Comparison of ENCODE assay signal across 15 cellular contexts in the genomic region with DNA sequence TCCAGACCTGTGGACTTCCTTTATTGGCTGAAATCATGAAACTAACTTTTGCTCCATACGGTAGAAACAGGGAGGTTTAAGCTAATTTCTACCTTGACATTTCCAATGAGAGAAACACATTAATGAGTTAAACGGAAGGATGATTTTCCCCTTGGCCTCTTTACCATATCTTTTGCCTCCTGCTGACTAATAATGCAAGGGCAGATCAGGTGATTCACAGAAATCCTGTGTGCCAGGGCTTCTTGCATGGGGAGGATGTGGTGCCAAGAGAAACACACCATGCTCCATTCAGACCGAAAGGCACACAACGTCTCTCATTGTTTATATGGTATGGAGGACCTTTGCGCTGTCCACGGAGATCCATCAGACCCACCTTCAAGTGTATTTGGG. TPM values are rescaled to one million over a fixed set of nuclear protein-coding genes. Genes with fewer than 3 reads are reported as not detected.
DNase-seq lines count a peak whose midpoint lies in the region; ATAC-seq, FAIRE-seq and TF ChIP-seq lines count a peak whose summit lies in the region.
"Had no signal": no experiment of that assay in that cellular context is flagged by ENCODE, and none has a peak within 500 bp of the region (broad histone marks: within the 10 kb centered on the region; RNA-seq: fewer than 3 reads in every experiment).

No MANE protein-coding gene starts in this region.

- no peak for TF ChIP-seq EP300 in suprapubic skin (IDR thresholded peaks at IDR 0.05)

- TF ChIP-seq CTCF in keratinocyte (optimal IDR thresholded peaks at IDR 0.05 in 1 of 3, IDR thresholded peaks at IDR 0.05 in 1 of 3, conservative IDR thresholded peaks at IDR 0.05 in 1 of 3; ENCODE audit: extremely low read depth in 1 of 3, insufficient read depth in 2 of 3, low read length in 3 of 3) (no peak), suprapubic skin (IDR thresholded peaks at IDR 0.05) (no peak)

- H3K27ac ChIP-seq in keratinocyte (ENCODE audit: control insufficient read depth, insufficient read depth, low read length), result no peak overlapping the region
- peak overlapping the region; percentile 51 for H3K27ac ChIP-seq in suprapubic skin
- H3K27ac ChIP-seq: cardiac muscle cell, right lobe of liver had no signal

- no peak overlapping the region for H3K9ac ChIP-seq in keratinocyte (ENCODE audit: control insufficient read depth, extremely low read depth, insufficient read depth, low read length)

- peaks cover 5% of the 10 kb centered on the region for H3K9me3 Mint-ChIP-seq in activated naive CD4-positive, alpha-beta T cell treated with anti-CD3 and anti-CD28 coated beads for 36 hours
- no peaks in the 10 kb centered on the region for H3K9me3 Mint-ChIP-seq in activated naive CD4-positive, alpha-beta T cell treated with anti-CD3 and anti-CD28 coated beads, Interleukin-2, amount 10 ng/mL, durations not matched to agents 7 days and 5 days

- H3K4me1 ChIP-seq in keratinocyte (ENCODE audit: control insufficient read depth, extremely low read depth, insufficient read depth, low read length) (peaks cover 6% of the 10 kb centered on the region), suprapubic skin (peaks cover 23% of the 10 kb centered on the region)
- H3K4me1 ChIP-seq: right lobe of liver had no signal

- WGBS in suprapubic skin, result 57% methylated on average over 6 of the region's 6 CpGs

- DNase-seq in LHCN-M2 (ENCODE audit: low read depth) (peak; percentile 28), astrocyte of the hippocampus (ENCODE audit: low read depth, low spot score) (peak; percentile 67), keratinocyte (ENCODE audit: low read depth, low spot score) (no peak), suprapubic skin (ENCODE audit: low spot score in 2 of 2) (no peak)
- DNase-seq in activated naive CD4-positive, alpha-beta T cell treated with anti-CD3 and anti-CD28 coated beads for 36 hours, result no peak
- no peak for DNase-seq in activated naive CD4-positive, alpha-beta T cell treated with anti-CD3 and anti-CD28 coated beads, Interleukin-2, amount 10 ng/mL, durations not matched to agents 7 days and 5 days
- DNase-seq: activated T-cell treated with anti-CD3 and anti-CD28 coated beads, Interleukin-2, amount 50 U/mL, for 1 hour; foreskin melanocyte; right lobe of liver had no signal

- CTCF ChIA-PET in activated naive CD4-positive, alpha-beta T cell treated with anti-CD3 and anti-CD28 coated beads for 36 hours (lab: Charles Lee), result no interaction called here
- CTCF ChIA-PET in activated naive CD4-positive, alpha-beta T cell treated with anti-CD3 and anti-CD28 coated beads, Interleukin-2, amount 10 ng/mL, durations not matched to agents 7 days and 5 days (lab: Charles Lee), result no interaction called here

- no peak overlapping the region for H3K27ac Mint-ChIP-seq in activated naive CD4-positive, alpha-beta T cell treated with anti-CD3 and anti-CD28 coated beads for 36 hours
- H3K27ac Mint-ChIP-seq in activated naive CD4-positive, alpha-beta T cell treated with anti-CD3 and anti-CD28 coated beads, Interleukin-2, amount 10 ng/mL, durations not matched to agents 7 days and 5 days, result no peak overlapping the region

- H3K79me2 ChIP-seq in keratinocyte (ENCODE audit: control insufficient read depth, insufficient read depth, low read length), result no peaks in the 10 kb centered on the region

- no peak overlapping the region for H2AFZ ChIP-seq in keratinocyte (ENCODE audit: control insufficient read depth, low read length)

- no peaks in the 10 kb centered on the region for H3K27me3 Mint-ChIP-seq in activated naive CD4-positive, alpha-beta T cell treated with anti-CD3 and anti-CD28 coated beads for 36 hours (ENCODE audit: low read depth)
- H3K27me3 Mint-ChIP-seq in activated naive CD4-positive, alpha-beta T cell treated with anti-CD3 and anti-CD28 coated beads, Interleukin-2, amount 10 ng/mL, durations not matched to agents 7 days and 5 days, result no peaks in the 10 kb centered on the region

- H3K4me3 ChIP-seq in keratinocyte (ENCODE audit: control insufficient read depth in 2 of 3, extremely low read depth in 1 of 3, insufficient read depth in 2 of 3, low read depth in 1 of 3, low read length in 3 of 3) (no peak overlapping the region), suprapubic skin (no peak overlapping the region)
- H3K4me3 ChIP-seq: cardiac muscle cell, lung, right lobe of liver had no signal

- ATAC-seq in GM18511 (IDR thresholded peaks at IDR 0.05; ENCODE audit: unreplicated experiment), result no peak

- no peak overlapping the region for H3K4me3 Mint-ChIP-seq in activated naive CD4-positive, alpha-beta T cell treated with anti-CD3 and anti-CD28 coated beads for 36 hours
- H3K4me3 Mint-ChIP-seq in activated naive CD4-positive, alpha-beta T cell treated with anti-CD3 and anti-CD28 coated beads, Interleukin-2, amount 10 ng/mL, durations not matched to agents 7 days and 5 days, result no peak overlapping the region

- dilution Hi-C loops in keratinocyte (cut with MboI; ENCODE audit: extremely low pct_ligation_motif_present, low sequenced_read_pairs), result no loop called here

- no peaks in the 10 kb centered on the region for H3K36me3 Mint-ChIP-seq in activated naive CD4-positive, alpha-beta T cell treated with anti-CD3 and anti-CD28 coated beads for 36 hours (ENCODE audit: low read depth)
- H3K36me3 Mint-ChIP-seq in activated naive CD4-positive, alpha-beta T cell treated with anti-CD3 and anti-CD28 coated beads, Interleukin-2, amount 10 ng/mL, durations not matched to agents 7 days and 5 days, result no peaks in the 10 kb centered on the region

- intact Hi-C loops in activated naive CD4-positive, alpha-beta T cell treated with anti-CD3 and anti-CD28 coated beads for 36 hours (cut with micrococcal nuclease), result no loop called here

- TF ChIP-seq POLR2A in suprapubic skin (IDR thresholded peaks at IDR 0.05), result no peak

- no peaks in the 10 kb centered on the region for H3K4me1 Mint-ChIP-seq in activated naive CD4-positive, alpha-beta T cell treated with anti-CD3 and anti-CD28 coated beads for 36 hours (ENCODE audit: low read depth)
- no peaks in the 10 kb centered on the region for H3K4me1 Mint-ChIP-seq in activated naive CD4-positive, alpha-beta T cell treated with anti-CD3 and anti-CD28 coated beads, Interleukin-2, amount 10 ng/mL, durations not matched to agents 7 days and 5 days

- H3K9me3 ChIP-seq in keratinocyte (ENCODE audit: control insufficient read depth, low read depth, low read length) (no peaks in the 10 kb centered on the region), suprapubic skin (no peaks in the 10 kb centered on the region)
- H3K9me3 ChIP-seq: right lobe of liver had no signal

- no peaks in the 10 kb centered on the region for H3K9me1 ChIP-seq in keratinocyte (ENCODE audit: control insufficient read depth, extremely low read depth, insufficient read depth, low read length)

- no peaks in the 10 kb centered on the region for H4K20me1 ChIP-seq in keratinocyte (ENCODE audit: control insufficient read depth, extremely low read depth, insufficient read depth, low read length)

- H3K4me2 ChIP-seq in keratinocyte (ENCODE audit: control insufficient read depth, extremely low read depth, insufficient read depth, low read depth, low read length), result peak overlapping the region; percentile 15

- FAIRE-seq in keratinocyte (lab: Jason Lieb, UNC), result peak; percentile 20
- FAIRE-seq: RCC 7860, TTC549, urothelium cell line had no signal

- H3K27me3 ChIP-seq in keratinocyte (ENCODE audit: control insufficient read depth, extremely low read depth, insufficient read depth, low read length), result no peaks in the 10 kb centered on the region
- no peaks in the 10 kb centered on the region for H3K27me3 ChIP-seq in suprapubic skin
- H3K27me3 ChIP-seq: cardiac muscle cell, right lobe of liver had no signal

- H3K36me3 ChIP-seq in keratinocyte (ENCODE audit: control insufficient read depth in 2 of 2, extremely low read depth in 1 of 2, insufficient read depth in 2 of 2, low read length in 2 of 2) (no peaks in the 10 kb centered on the region), suprapubic skin (no peaks in the 10 kb centered on the region)
- H3K36me3 ChIP-seq: cardiac muscle cell, right lobe of liver had no signal

RNA-seq across cellular contexts. Expression of a gene that starts 17.4 kb away (rescaled TPM):
- total RNA-seq in LHCN-M2 (2014; rRNA removed) (0.75 and 1.2 TPM in 2 replicates), suprapubic skin (10 to 100 TPM in 3 of 4 donors, 1 to 10 TPM in 1; 8.0 to 18.7 (median 17.6) TPM)
- polyA plus RNA-seq in LHCN-M2 (2012), result 0.01 TPM
- polyA plus RNA-seq in keratinocyte, result 0.04 to 0.10 TPM in 2 of 3 replicates, not detected in the other
- not detected for polyA plus RNA-seq in keratinocyte (2011; ENCODE audit: low read depth)
- polyA plus RNA-seq in keratinocyte (2011; cell fraction: cytosol; rRNA removed), result 0.18 TPM in 1 of 2 replicates, not detected in the other
- polyA plus RNA-seq in keratinocyte (2011; cell fraction: nucleus; rRNA removed), result 0.05 and 0.08 TPM in 2 replicates
- polyA plus RNA-seq in keratinocyte (2012; ENCODE audit: low replicate concordance), result 0.24 TPM in 1 of 2 replicates, not detected in the other
- polyA minus RNA-seq in keratinocyte, result not detected in 3 replicates
- polyA minus RNA-seq in keratinocyte (2011; cell fraction: cytosol; rRNA and poly(A)+ RNA removed), result not detected
- 1.1 TPM in 1 of 2 replicates, not detected in the other for polyA minus RNA-seq in keratinocyte (2011; cell fraction: nucleus; rRNA and poly(A)+ RNA removed)
- not detected for total RNA-seq in activated naive CD4-positive, alpha-beta T cell treated with anti-CD3 and anti-CD28 coated beads for 36 hours
- polyA plus RNA-seq: cardiac muscle cell had no signal

Comparison
In these comparisons a context has a peak if more than half of its experiments do, and no peak if none do; other contexts are left out.
1. DNase-seq: peak in LHCN-M2 (single experiment) and astrocyte of the hippocampus (single experiment); none in keratinocyte (single experiment), suprapubic skin (0 of 2), activated naive CD4-positive, alpha-beta T cell treated with anti-CD3 and anti-CD28 coated beads for 36 hours (single experiment) and activated naive CD4-positive, alpha-beta T cell treated with anti-CD3 and anti-CD28 coated beads, Interleukin-2, amount 10 ng/mL, durations not matched to agents 7 days and 5 days (single experiment).